Comparison of ENCODE assay signal across 8 cellular contexts in the genomic region with DNA sequence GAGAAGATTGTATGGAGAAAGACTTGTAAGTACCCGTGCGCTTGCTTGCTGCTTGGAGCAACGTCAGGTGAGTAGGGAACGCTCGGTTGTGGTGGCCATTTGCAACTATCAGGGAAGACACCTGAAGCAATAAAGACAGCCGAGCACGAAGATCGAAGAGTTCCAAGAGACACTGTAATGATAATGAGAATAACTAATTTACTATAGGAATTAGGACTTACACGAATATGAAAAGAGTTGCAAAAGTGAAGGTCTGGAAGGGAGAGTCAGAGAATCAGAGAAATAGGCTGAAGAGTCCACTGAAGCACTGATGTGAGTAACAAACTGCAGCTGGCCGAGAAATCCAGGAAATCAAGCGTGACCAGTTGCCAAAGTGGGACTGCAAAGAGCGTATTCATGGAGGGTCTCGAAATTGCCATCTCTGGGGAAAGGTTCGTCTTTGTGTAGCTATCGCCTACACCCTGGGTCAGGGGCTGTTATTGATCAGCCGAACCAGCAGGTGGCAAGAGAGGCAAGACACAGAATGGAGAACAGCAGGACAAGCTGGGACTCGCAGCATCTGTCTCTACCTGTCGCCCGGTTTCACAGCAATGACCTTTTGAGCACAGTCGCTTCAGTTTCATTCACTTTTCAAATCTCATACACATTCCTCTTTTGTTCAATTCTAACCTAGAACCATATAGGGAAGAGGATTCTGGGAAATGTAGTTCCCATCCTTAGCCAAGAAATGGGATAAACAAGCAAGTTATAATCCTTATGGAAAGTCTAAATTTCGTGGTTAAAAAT. TPM values are rescaled to one million over a fixed set of nuclear protein-coding genes. Genes with fewer than 3 reads are reported as not detected.
DNase-seq lines count a peak whose midpoint lies in the region; ATAC-seq and TF ChIP-seq lines count a peak whose summit lies in the region.

No MANE protein-coding gene starts in this region.

- no peak overlapping the region for H3K27ac ChIP-seq in C4-2B

- TF ChIP-seq CTCF in C4-2B (conservative IDR thresholded peaks at IDR 0.05): peak; percentile 88

- ATAC-seq in GM19372 (IDR thresholded peaks at IDR 0.05; ENCODE audit: low read depth, unreplicated experiment) (peak; percentile 100), HG03520 (IDR thresholded peaks at IDR 0.05; ENCODE audit: unreplicated experiment) (peak; percentile 100)

- DNase-seq in NCI-H526 (lab: John Stamatoyannopoulos, UW): peak; percentile 69 to 80
- DNase-seq in activated CD4-positive, alpha-beta T cell treated with anti-CD3 and anti-CD28 coated beads, Interleukin-2, amount 50 U/mL, for 48 hours: peak; percentile 71 to 76
- peak; percentile 67 for DNase-seq in effector CD4-positive, alpha-beta T cell
- DNase-seq in lung microvascular endothelial cell (ENCODE audit: low read depth in 2 of 2): peak; percentile 56 to 71
- DNase-seq in stimulated activated CD8-positive, alpha-beta memory T cell treated with anti-CD3 and anti-CD28 coated beads, Interleukin-12 subunit alpha, Interleukin-12 subunit beta, amount 100 ng/mL, for 1 hour (ENCODE audit: low read depth): peak; percentile 59

RNA-seq across cellular contexts. Expression of a gene that starts 26.2 kb away (rescaled TPM):
- 17.5 and 22.4 TPM in 2 replicates for total RNA-seq in lung microvascular endothelial cell

RNA-seq across cellular contexts. Expression of a gene that starts 37.2 kb away (rescaled TPM):
- total RNA-seq in lung microvascular endothelial cell: 29.2 and 40.7 TPM in 2 replicates
